In the genomic region with DNA sequence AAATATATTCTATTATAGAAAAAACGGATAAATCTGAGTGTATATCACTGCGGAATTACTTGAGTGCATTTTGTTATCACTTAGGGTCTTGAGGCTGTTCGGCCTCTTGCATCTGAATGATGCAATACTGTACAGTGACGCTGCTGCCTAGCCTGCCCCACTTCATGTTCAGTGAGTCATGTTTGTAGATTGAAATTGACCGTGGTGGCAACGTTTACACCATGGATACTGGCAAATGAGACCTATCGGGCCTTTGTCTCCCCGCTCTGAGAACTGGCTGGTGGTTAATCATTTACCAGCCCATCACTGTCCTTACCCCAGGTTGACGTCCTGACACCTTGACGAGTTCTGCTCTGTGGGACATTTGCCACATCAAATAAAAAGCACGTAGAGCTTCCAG, we compare ENCODE assay signal across 1 cellular context.
TF ChIP-seq lines count a peak whose summit lies in the region.

No MANE protein-coding gene starts in this region.

TF ChIP-seq in WTC11, 78 proteins besides CTCF, POLR2A, EP300 and RAD21 (continued from another document):
- TF ChIP-seq, protein P1, sequence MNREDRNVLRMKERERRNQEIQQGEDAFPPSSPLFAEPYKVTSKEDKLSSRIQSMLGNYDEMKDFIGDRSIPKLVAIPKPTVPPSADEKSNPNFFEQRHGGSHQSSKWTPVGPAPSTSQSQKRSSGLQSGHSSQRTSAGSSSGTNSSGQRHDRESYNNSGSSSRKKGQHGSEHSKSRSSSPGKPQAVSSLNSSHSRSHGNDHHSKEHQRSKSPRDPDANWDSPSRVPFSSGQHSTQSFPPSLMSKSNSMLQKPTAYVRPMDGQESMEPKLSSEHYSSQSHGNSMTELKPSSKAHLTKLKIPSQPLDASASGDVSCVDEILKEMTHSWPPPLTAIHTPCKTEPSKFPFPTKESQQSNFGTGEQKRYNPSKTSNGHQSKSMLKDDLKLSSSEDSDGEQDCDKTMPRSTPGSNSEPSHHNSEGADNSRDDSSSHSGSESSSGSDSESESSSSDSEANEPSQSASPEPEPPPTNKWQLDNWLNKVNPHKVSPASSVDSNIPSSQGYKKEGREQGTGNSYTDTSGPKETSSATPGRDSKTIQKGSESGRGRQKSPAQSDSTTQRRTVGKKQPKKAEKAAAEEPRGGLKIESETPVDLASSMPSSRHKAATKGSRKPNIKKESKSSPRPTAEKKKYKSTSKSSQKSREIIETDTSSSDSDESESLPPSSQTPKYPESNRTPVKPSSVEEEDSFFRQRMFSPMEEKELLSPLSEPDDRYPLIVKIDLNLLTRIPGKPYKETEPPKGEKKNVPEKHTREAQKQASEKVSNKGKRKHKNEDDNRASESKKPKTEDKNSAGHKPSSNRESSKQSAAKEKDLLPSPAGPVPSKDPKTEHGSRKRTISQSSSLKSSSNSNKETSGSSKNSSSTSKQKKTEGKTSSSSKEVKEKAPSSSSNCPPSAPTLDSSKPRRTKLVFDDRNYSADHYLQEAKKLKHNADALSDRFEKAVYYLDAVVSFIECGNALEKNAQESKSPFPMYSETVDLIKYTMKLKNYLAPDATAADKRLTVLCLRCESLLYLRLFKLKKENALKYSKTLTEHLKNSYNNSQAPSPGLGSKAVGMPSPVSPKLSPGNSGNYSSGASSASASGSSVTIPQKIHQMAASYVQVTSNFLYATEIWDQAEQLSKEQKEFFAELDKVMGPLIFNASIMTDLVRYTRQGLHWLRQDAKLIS (CRISPR knock-in tag; IDR thresholded peaks at IDR 0.05; ENCODE audit: borderline replicate concordance), result no peak
- no peak for TF ChIP-seq CBFB (CRISPR knock-in tag; IDR thresholded peaks at IDR 0.05; ENCODE audit: low read depth)
- no peak for TF ChIP-seq ZNF138 (CRISPR knock-in tag; conservative IDR thresholded peaks at IDR 0.05)
- no peak for TF ChIP-seq SOX15 (CRISPR knock-in tag; IDR thresholded peaks at IDR 0.05)
